31 cellular contexts compared by ENCODE assay signal in the genomic region with DNA sequence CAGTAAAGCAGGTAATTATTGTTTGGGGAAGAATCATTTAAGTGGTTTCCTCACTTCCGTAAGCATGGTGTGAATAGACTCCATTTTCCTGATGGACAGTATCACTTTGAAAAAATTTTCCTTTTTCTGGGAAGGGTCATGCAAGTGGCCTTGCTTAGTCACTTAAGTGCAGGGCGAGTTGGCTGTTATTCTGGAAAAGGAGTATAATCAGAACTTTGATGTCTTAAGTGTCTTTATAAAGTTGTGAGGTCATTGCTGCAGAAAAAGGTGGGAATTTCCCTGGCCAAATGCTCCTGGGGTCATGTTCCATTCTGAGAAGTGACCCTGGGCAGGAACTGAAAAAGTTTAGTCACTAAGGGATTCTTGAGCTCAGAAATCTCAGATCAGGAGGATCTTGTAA.
"Had no signal": no experiment of that assay in that cellular context is flagged by ENCODE, and none has a peak within 500 bp of the region (broad histone marks: within the 10 kb centered on the region; RNA-seq: fewer than 3 reads in every experiment).

No MANE protein-coding gene starts in this region.

- H3K27ac ChIP-seq: adrenal gland, breast epithelium, cardiac muscle cell, colonic mucosa, dorsolateral prefrontal cortex, esophagus squamous epithelium, gastroesophageal sphincter, heart right ventricle had no signal

- H3K36me3 ChIP-seq: adrenal gland, breast epithelium, cardiac muscle cell, colonic mucosa, esophagus squamous epithelium, gastroesophageal sphincter, heart right ventricle had no signal

- H3K27me3 ChIP-seq: adrenal gland, breast epithelium, cardiac muscle cell, colonic mucosa, esophagus squamous epithelium, gastroesophageal sphincter, heart right ventricle had no signal

- H3K9me3 ChIP-seq: adrenal gland, colonic mucosa, esophagus squamous epithelium, gastroesophageal sphincter, heart right ventricle had no signal

- H3K4me1 ChIP-seq: adrenal gland, breast epithelium, colonic mucosa, esophagus squamous epithelium, gastroesophageal sphincter had no signal

- DNase-seq: activated CD4-positive, alpha-beta memory T cell treated with anti-CD3 and anti-CD28 coated beads for 36 hours; activated CD4-positive, alpha-beta T cell treated with anti-CD3 and anti-CD28 coated beads for 36 hours; activated CD4-positive, alpha-beta T cell treated with anti-CD3 and anti-CD28 coated beads, Interleukin-2, amount 10 ng/mL, durations not matched to agents 24 days and 14 days; activated CD4-positive, CD25-positive, alpha-beta regulatory T cell; activated CD4-positive, CD25-positive, alpha-beta regulatory T cell treated with anti-CD3 and anti-CD28 coated beads, Interleukin-2, amount 50 U/mL, for 72 hours; activated CD8-positive, alpha-beta memory T cell treated with anti-CD3 and anti-CD28 coated beads, Interleukin-2, amount 10 ng/mL, durations not matched to agents 7 days and 5 days; activated CD8-positive, alpha-beta memory T cell treated with anti-CD3 and anti-CD28 coated beads, Interleukin-2, amount 50 U/mL, for 4 hours; activated CD8-positive, alpha-beta T cell treated with anti-CD3 and anti-CD28 coated beads, Interleukin-2, amount 10 ng/mL, durations not matched to agents 7 days and 5 days; activated effector memory CD4-positive, alpha-beta T cell treated with anti-CD3 and anti-CD28 coated beads, Interleukin-2, amount 50 U/mL, for 16 hours; activated naive CD4-positive, alpha-beta T cell treated with anti-CD3 and anti-CD28 coated beads for 36 hours; activated naive CD8-positive, alpha-beta T cell treated with anti-CD3 and anti-CD28 coated beads for 36 hours; activated naive CD8-positive, alpha-beta T cell treated with anti-CD3 and anti-CD28 coated beads, Interleukin-2, amount 50 U/mL, for 24 hours; activated T-cell treated with anti-CD3 and anti-CD28 coated beads, Interleukin-2, amount 50 U/mL, for 1 hour; activated T-cell treated with anti-CD3 and anti-CD28 coated beads, Interleukin-2, amount 50 U/mL, for 48 hours; adrenal gland; amygdala; aorta; central memory CD4-positive, alpha-beta T cell; cerebellar nuclear complex; colonic mucosa; dorsolateral prefrontal cortex; effector memory CD4-positive, alpha-beta T cell; endodermal cell; esophagus squamous epithelium; foreskin melanocyte; heart right ventricle; T-cell; T-helper 9 cell had no signal

- H3K4me3 ChIP-seq: adrenal gland, breast epithelium, cardiac muscle cell, colonic mucosa, dorsolateral prefrontal cortex, esophagus squamous epithelium, gastroesophageal sphincter, heart right ventricle had no signal
